ENCODE assay signal across 1 cellular context in the genomic region with DNA sequence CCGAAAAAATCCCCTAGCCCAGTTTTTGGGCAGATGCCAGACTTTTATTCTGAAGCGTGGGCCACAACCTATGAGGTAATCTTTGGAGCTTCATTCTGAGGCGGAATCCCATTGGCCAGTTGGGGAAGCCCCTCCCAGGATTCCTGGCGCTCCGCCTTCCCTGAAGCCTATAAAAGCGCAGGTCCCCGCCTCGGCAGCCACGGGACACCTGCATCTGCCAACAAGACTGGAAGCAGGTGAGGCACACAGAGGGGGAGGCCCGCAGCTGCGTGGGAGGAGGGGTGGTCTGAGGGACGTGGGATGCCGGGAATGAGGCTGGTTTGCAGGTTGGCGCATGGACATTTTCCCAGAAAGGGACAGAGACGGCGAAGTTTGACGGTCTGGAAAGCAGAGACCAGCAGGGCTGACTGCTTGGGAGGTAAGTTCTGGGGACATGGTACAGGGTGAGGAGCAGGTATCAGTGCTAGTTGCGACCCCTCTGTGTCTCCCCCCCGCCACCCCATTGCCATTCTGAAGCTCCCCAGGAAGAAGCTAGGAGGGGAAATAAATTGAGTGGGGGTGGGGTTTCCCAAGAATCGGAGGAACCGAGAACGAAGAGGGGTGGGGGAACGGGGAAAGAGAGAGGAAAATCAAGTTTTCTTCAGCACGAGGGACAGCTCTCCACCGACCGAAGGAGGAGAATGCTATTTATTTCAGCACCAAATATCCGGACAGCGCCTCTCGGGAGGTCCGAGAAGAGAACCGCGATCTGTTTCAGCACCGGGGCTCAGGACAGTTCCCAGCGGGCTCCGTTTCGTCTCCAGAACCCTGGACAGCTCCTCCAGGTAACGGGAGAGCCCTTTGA.
TF ChIP-seq lines count a peak whose summit lies in the region.

No MANE protein-coding gene starts in this region.

TF ChIP-seq in HepG2, 621 proteins besides CTCF, POLR2A, EP300 and RAD21 (continued from another document and continues in another):
- TF ChIP-seq, protein P1, sequence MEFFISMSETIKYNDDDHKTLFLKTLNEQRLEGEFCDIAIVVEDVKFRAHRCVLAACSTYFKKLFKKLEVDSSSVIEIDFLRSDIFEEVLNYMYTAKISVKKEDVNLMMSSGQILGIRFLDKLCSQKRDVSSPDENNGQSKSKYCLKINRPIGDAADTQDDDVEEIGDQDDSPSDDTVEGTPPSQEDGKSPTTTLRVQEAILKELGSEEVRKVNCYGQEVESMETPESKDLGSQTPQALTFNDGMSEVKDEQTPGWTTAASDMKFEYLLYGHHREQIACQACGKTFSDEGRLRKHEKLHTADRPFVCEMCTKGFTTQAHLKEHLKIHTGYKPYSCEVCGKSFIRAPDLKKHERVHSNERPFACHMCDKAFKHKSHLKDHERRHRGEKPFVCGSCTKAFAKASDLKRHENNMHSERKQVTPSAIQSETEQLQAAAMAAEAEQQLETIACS (CRISPR knock-in tag; IDR thresholded peaks at IDR 0.05): peak; percentile 79
- peak; percentile 100 for TF ChIP-seq ZBTB4 (CRISPR knock-in tag; IDR thresholded peaks at IDR 0.05; ENCODE audit: borderline replicate concordance)
- peak; percentile 100 for TF ChIP-seq SNAI1 (CRISPR knock-in tag; IDR thresholded peaks at IDR 0.05; ENCODE audit: borderline replicate concordance)
- TF ChIP-seq ZNF891 (CRISPR knock-in tag; IDR thresholded peaks at IDR 0.05): peak; percentile 100
- peak; percentile 88 for TF ChIP-seq GABPB1 (CRISPR knock-in tag; IDR thresholded peaks at IDR 0.05)
- TF ChIP-seq, protein P2, sequence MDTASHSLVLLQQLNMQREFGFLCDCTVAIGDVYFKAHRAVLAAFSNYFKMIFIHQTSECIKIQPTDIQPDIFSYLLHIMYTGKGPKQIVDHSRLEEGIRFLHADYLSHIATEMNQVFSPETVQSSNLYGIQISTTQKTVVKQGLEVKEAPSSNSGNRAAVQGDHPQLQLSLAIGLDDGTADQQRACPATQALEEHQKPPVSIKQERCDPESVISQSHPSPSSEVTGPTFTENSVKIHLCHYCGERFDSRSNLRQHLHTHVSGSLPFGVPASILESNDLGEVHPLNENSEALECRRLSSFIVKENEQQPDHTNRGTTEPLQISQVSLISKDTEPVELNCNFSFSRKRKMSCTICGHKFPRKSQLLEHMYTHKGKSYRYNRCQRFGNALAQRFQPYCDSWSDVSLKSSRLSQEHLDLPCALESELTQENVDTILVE (CRISPR knock-in tag; IDR thresholded peaks at IDR 0.05): peak; percentile 100
- TF ChIP-seq ZBTB7B (CRISPR knock-in tag; IDR thresholded peaks at IDR 0.05): peak; percentile 100
- peak; percentile 100 for TF ChIP-seq TEAD2 (CRISPR knock-in tag; IDR thresholded peaks at IDR 0.05)
- TF ChIP-seq KLF9 (CRISPR knock-in tag; IDR thresholded peaks at IDR 0.05; ENCODE audit: low read depth): peak; percentile 100
- TF ChIP-seq KLF16 (CRISPR knock-in tag; IDR thresholded peaks at IDR 0.05): peak; percentile 99 to 100
- TF ChIP-seq IKZF4 (CRISPR knock-in tag; IDR thresholded peaks at IDR 0.05; ENCODE audit: borderline replicate concordance, low read depth, not compliant biosample characterization): peak; percentile 100
- TF ChIP-seq ZNF550 (CRISPR knock-in tag; IDR thresholded peaks at IDR 0.05; ENCODE audit: borderline replicate concordance): peak; percentile 100
- peak; percentile 100 for TF ChIP-seq ZNF446 (CRISPR knock-in tag; IDR thresholded peaks at IDR 0.05)
- TF ChIP-seq ZNF503 (CRISPR knock-in tag; IDR thresholded peaks at IDR 0.05): peak; percentile 100
- TF ChIP-seq ZSCAN29 (CRISPR knock-in tag; conservative IDR thresholded peaks at IDR 0.05): peak; percentile 97
- TF ChIP-seq ZNF33B (CRISPR knock-in tag; IDR thresholded peaks at IDR 0.05): peak; percentile 100
- peak; percentile 99 for TF ChIP-seq TBX2 (CRISPR knock-in tag; IDR thresholded peaks at IDR 0.05; ENCODE audit: borderline replicate concordance)
- TF ChIP-seq RNF219 (CRISPR knock-in tag; IDR thresholded peaks at IDR 0.05): peak; percentile 100
- peak; percentile 59 for TF ChIP-seq CCAR2 (optimal IDR thresholded peaks at IDR 0.05; ENCODE audit: low read depth, low read length)
- TF ChIP-seq SP4 (CRISPR knock-in tag; IDR thresholded peaks at IDR 0.05): peak; percentile 99
- peak; percentile 99; the same call in 1 of the 2 replicates for TF ChIP-seq ZNF713 (CRISPR knock-in tag; IDR thresholded peaks at IDR 0.05)
- TF ChIP-seq ZNF225 (CRISPR knock-in tag; IDR thresholded peaks at IDR 0.05): peak; percentile 100
- TF ChIP-seq ZNF383 (CRISPR knock-in tag; IDR thresholded peaks at IDR 0.05; ENCODE audit: borderline replicate concordance): peak; percentile 69; the same call in 1 of the 2 replicates
- TF ChIP-seq NFYB (CRISPR knock-in tag; IDR thresholded peaks at IDR 0.05): peak; percentile 79
- peak; percentile 100 for TF ChIP-seq MEIS2 (CRISPR knock-in tag; IDR thresholded peaks at IDR 0.05)
- TF ChIP-seq JUN (CRISPR knock-in tag; IDR thresholded peaks at IDR 0.05): peak; percentile 98
- no peak for TF ChIP-seq HDAC6 (IDR thresholded peaks at IDR 0.05; ENCODE audit: low read depth, low read length)
- TF ChIP-seq SP5 (CRISPR knock-in tag; IDR thresholded peaks at IDR 0.05; ENCODE audit: borderline replicate concordance, low read depth): peak; percentile 94
- TF ChIP-seq ZNF703 (CRISPR knock-in tag; IDR thresholded peaks at IDR 0.05; ENCODE audit: borderline replicate concordance): peak; percentile 100
- TF ChIP-seq, protein P3, sequence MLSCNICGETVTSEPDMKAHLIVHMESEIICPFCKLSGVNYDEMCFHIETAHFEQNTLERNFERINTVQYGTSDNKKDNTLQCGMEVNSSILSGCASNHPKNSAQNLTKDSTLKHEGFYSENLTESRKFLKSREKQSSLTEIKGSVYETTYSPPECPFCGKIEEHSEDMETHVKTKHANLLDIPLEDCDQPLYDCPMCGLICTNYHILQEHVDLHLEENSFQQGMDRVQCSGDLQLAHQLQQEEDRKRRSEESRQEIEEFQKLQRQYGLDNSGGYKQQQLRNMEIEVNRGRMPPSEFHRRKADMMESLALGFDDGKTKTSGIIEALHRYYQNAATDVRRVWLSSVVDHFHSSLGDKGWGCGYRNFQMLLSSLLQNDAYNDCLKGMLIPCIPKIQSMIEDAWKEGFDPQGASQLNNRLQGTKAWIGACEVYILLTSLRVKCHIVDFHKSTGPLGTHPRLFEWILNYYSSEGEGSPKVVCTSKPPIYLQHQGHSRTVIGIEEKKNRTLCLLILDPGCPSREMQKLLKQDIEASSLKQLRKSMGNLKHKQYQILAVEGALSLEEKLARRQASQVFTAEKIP (CRISPR knock-in tag; IDR thresholded peaks at IDR 0.05; ENCODE audit: borderline replicate concordance): peak; percentile 99
- TF ChIP-seq ZNF768 (CRISPR knock-in tag; IDR thresholded peaks at IDR 0.05): peak; percentile 94
- TF ChIP-seq, protein P4, sequence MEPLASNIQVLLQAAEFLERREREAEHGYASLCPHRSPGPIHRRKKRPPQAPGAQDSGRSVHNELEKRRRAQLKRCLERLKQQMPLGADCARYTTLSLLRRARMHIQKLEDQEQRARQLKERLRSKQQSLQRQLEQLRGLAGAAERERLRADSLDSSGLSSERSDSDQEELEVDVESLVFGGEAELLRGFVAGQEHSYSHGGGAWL (CRISPR knock-in tag; IDR thresholded peaks at IDR 0.05): peak; percentile 100
- TF ChIP-seq PLRG1 (conservative IDR thresholded peaks at IDR 0.05): no peak
- peak; percentile 100 for TF ChIP-seq CC2D1A (CRISPR knock-in tag; IDR thresholded peaks at IDR 0.05)
- TF ChIP-seq ZNF121 (CRISPR knock-in tag; IDR thresholded peaks at IDR 0.05): peak; percentile 94
- peak; percentile 97 for TF ChIP-seq TEAD3 (CRISPR knock-in tag; optimal IDR thresholded peaks at IDR 0.05; ENCODE audit: borderline replicate concordance)
- TF ChIP-seq ZNF883 (CRISPR knock-in tag; IDR thresholded peaks at IDR 0.05; ENCODE audit: not compliant biosample characterization): peak; percentile 100
- TF ChIP-seq EEA1 (CRISPR knock-in tag; IDR thresholded peaks at IDR 0.05; ENCODE audit: borderline replicate concordance): peak; percentile 100
- TF ChIP-seq ZNF337 (CRISPR knock-in tag; IDR thresholded peaks at IDR 0.05; ENCODE audit: borderline replicate concordance, low read depth): peak; percentile 100
- TF ChIP-seq, protein P5, sequence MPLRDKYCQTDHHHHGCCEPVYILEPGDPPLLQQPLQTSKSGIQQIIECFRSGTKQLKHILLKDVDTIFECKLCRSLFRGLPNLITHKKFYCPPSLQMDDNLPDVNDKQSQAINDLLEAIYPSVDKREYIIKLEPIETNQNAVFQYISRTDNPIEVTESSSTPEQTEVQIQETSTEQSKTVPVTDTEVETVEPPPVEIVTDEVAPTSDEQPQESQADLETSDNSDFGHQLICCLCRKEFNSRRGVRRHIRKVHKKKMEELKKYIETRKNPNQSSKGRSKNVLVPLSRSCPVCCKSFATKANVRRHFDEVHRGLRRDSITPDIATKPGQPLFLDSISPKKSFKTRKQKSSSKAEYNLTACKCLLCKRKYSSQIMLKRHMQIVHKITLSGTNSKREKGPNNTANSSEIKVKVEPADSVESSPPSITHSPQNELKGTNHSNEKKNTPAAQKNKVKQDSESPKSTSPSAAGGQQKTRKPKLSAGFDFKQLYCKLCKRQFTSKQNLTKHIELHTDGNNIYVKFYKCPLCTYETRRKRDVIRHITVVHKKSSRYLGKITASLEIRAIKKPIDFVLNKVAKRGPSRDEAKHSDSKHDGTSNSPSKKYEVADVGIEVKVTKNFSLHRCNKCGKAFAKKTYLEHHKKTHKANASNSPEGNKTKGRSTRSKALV (CRISPR knock-in tag; IDR thresholded peaks at IDR 0.05): peak; percentile 100
- TF ChIP-seq, protein P6, sequence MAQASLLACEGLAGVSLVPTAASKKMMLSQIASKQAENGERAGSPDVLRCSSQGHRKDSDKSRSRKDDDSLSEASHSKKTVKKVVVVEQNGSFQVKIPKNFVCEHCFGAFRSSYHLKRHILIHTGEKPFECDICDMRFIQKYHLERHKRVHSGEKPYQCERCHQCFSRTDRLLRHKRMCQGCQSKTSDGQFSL (CRISPR knock-in tag; IDR thresholded peaks at IDR 0.05): peak; percentile 96
- TF ChIP-seq HCFC1 (IDR thresholded peaks at IDR 0.05; ENCODE audit: low read depth, low read length): peak; percentile 66
- TF ChIP-seq RBFOX2 (IDR thresholded peaks at IDR 0.05; ENCODE audit: low read depth, low read length): no peak
- peak; percentile 88 for TF ChIP-seq ZNF460 (CRISPR knock-in tag; IDR thresholded peaks at IDR 0.05; ENCODE audit: borderline replicate concordance)
- TF ChIP-seq TSC22D2 (CRISPR knock-in tag; IDR thresholded peaks at IDR 0.05; ENCODE audit: borderline replicate concordance): peak; percentile 100
- TF ChIP-seq, protein P7, sequence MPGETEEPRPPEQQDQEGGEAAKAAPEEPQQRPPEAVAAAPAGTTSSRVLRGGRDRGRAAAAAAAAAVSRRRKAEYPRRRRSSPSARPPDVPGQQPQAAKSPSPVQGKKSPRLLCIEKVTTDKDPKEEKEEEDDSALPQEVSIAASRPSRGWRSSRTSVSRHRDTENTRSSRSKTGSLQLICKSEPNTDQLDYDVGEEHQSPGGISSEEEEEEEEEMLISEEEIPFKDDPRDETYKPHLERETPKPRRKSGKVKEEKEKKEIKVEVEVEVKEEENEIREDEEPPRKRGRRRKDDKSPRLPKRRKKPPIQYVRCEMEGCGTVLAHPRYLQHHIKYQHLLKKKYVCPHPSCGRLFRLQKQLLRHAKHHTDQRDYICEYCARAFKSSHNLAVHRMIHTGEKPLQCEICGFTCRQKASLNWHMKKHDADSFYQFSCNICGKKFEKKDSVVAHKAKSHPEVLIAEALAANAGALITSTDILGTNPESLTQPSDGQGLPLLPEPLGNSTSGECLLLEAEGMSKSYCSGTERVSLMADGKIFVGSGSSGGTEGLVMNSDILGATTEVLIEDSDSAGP (CRISPR knock-in tag; IDR thresholded peaks at IDR 0.05; ENCODE audit: borderline replicate concordance): peak; percentile 94
